Comparison of ENCODE assay signal across 1 cellular context in genomic region chr3:100075731-100076543, GRCh38.
A peak's percentile ranks its signal among the peaks of the same experiment; 100 is the strongest.
TF ChIP-seq lines count a peak whose summit lies in the region.

No MANE protein-coding gene starts in this region.

TF ChIP-seq in HepG2, 621 proteins besides CTCF, POLR2A, EP300 and RAD21 (continued from another document and continues in another):
- TF ChIP-seq FOSL2 (CRISPR knock-in tag; IDR thresholded peaks at IDR 0.05) (peak; percentile 38; the same call in 1 of the 2 replicates), NR2F1 (CRISPR knock-in tag; IDR thresholded peaks at IDR 0.05) (peak in 1 of 2 experiments; percentile 52; a peak in 2 of 4 replicates), ZEB1 (IDR thresholded peaks at IDR 0.05; ENCODE audit: insufficient replicate concordance, low read depth) (no peak), TFDP1 (CRISPR knock-in tag; IDR thresholded peaks at IDR 0.05; ENCODE audit: borderline replicate concordance) (0 out of 2 replicates have a peak, but pooled peaks have one; percentile 14), RBFOX2 (IDR thresholded peaks at IDR 0.05; ENCODE audit: low read depth, low read length) (peak; percentile 56), POLR2AphosphoS5 (IDR thresholded peaks at IDR 0.05; ENCODE audit: low read depth, low read length) (no peak), PITX1 (CRISPR knock-in tag; IDR thresholded peaks at IDR 0.05) (peak; percentile 85), U2AF2 (IDR thresholded peaks at IDR 0.05; ENCODE audit: low read depth, low read length) (no peak), TBX3 (IDR thresholded peaks at IDR 0.05; ENCODE audit: borderline replicate concordance) (peak; percentile 88), RBM22 (optimal IDR thresholded peaks at IDR 0.05; ENCODE audit: low read length) (no peak), ZMYM4 (CRISPR knock-in tag; IDR thresholded peaks at IDR 0.05) (peak; percentile 40; the same call in 1 of the 2 replicates), FOXA1 (IDR thresholded peaks at IDR 0.05) (no peak), FOXA1 (CRISPR knock-in tag; IDR thresholded peaks at IDR 0.05) (peak; percentile 54), SATB2 (CRISPR knock-in tag; IDR thresholded peaks at IDR 0.05) (0 out of 2 replicates have a peak, but pooled peaks have one; percentile 38), ZNF570 (CRISPR knock-in tag; IDR thresholded peaks at IDR 0.05; ENCODE audit: borderline replicate concordance) (no peak), SIX1 (CRISPR knock-in tag; IDR thresholded peaks at IDR 0.05; ENCODE audit: borderline replicate concordance) (peak; percentile 75; the same call in 1 of the 2 replicates), ATF4 (CRISPR knock-in tag; IDR thresholded peaks at IDR 0.05) (peak in 1 of 2 experiments; percentile 65; a peak in 1 of 4 replicates), ZNF672 (CRISPR knock-in tag; IDR thresholded peaks at IDR 0.05) (no peak), HOXD1 (CRISPR knock-in tag; IDR thresholded peaks at IDR 0.05) (peak; percentile 75), SMC3 (IDR thresholded peaks at IDR 0.05; ENCODE audit: low read length) (0 out of 2 replicates have a peak, but pooled peaks have one; percentile 2), MIXL1 (CRISPR knock-in tag; IDR thresholded peaks at IDR 0.05) (peak; percentile 95), ZFP91 (CRISPR knock-in tag; IDR thresholded peaks at IDR 0.05; ENCODE audit: borderline replicate concordance) (no peak), MEF2D (CRISPR knock-in tag; IDR thresholded peaks at IDR 0.05) (peak; percentile 85), BCL6 (CRISPR knock-in tag; IDR thresholded peaks at IDR 0.05) (peak; percentile 97), REST (IDR thresholded peaks at IDR 0.05; ENCODE audit: borderline replicate concordance in 1 of 2, low read depth in 1 of 2, low read length in 2 of 2) (peak in 1 of 2 experiments; percentile 40; a peak in 1 of 4 replicates), BRD4 (CRISPR knock-in tag; IDR thresholded peaks at IDR 0.05) (0 out of 2 replicates have a peak, but pooled peaks have one; percentile 15), SAP130 (CRISPR knock-in tag; IDR thresholded peaks at IDR 0.05; ENCODE audit: low read depth) (peak; percentile 51; the same call in 1 of the 2 replicates), ARID3A (IDR thresholded peaks at IDR 0.05; ENCODE audit: low read depth, low read length) (peak; percentile 95)
- TF ChIP-seq, protein P1, sequence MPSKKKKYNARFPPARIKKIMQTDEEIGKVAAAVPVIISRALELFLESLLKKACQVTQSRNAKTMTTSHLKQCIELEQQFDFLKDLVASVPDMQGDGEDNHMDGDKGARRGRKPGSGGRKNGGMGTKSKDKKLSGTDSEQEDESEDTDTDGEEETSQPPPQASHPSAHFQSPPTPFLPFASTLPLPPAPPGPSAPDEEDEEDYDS (CRISPR knock-in tag; IDR thresholded peaks at IDR 0.05): peak; percentile 8
- TF ChIP-seq, protein P2, sequence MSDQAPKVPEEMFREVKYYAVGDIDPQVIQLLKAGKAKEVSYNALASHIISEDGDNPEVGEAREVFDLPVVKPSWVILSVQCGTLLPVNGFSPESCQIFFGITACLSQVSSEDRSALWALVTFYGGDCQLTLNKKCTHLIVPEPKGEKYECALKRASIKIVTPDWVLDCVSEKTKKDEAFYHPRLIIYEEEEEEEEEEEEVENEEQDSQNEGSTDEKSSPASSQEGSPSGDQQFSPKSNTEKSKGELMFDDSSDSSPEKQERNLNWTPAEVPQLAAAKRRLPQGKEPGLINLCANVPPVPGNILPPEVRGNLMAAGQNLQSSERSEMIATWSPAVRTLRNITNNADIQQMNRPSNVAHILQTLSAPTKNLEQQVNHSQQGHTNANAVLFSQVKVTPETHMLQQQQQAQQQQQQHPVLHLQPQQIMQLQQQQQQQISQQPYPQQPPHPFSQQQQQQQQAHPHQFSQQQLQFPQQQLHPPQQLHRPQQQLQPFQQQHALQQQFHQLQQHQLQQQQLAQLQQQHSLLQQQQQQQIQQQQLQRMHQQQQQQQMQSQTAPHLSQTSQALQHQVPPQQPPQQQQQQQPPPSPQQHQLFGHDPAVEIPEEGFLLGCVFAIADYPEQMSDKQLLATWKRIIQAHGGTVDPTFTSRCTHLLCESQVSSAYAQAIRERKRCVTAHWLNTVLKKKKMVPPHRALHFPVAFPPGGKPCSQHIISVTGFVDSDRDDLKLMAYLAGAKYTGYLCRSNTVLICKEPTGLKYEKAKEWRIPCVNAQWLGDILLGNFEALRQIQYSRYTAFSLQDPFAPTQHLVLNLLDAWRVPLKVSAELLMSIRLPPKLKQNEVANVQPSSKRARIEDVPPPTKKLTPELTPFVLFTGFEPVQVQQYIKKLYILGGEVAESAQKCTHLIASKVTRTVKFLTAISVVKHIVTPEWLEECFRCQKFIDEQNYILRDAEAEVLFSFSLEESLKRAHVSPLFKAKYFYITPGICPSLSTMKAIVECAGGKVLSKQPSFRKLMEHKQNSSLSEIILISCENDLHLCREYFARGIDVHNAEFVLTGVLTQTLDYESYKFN (CRISPR knock-in tag; conservative IDR thresholded peaks at IDR 0.05): peak; percentile 97
- TF ChIP-seq, protein P3, sequence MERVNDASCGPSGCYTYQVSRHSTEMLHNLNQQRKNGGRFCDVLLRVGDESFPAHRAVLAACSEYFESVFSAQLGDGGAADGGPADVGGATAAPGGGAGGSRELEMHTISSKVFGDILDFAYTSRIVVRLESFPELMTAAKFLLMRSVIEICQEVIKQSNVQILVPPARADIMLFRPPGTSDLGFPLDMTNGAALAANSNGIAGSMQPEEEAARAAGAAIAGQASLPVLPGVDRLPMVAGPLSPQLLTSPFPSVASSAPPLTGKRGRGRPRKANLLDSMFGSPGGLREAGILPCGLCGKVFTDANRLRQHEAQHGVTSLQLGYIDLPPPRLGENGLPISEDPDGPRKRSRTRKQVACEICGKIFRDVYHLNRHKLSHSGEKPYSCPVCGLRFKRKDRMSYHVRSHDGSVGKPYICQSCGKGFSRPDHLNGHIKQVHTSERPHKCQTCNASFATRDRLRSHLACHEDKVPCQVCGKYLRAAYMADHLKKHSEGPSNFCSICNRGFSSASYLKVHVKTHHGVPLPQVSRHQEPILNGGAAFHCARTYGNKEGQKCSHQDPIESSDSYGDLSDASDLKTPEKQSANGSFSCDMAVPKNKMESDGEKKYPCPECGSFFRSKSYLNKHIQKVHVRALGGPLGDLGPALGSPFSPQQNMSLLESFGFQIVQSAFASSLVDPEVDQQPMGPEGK (CRISPR knock-in tag; IDR thresholded peaks at IDR 0.05): peak; percentile 36; the same call in 1 of the 2 replicates
- TF ChIP-seq, protein P4, sequence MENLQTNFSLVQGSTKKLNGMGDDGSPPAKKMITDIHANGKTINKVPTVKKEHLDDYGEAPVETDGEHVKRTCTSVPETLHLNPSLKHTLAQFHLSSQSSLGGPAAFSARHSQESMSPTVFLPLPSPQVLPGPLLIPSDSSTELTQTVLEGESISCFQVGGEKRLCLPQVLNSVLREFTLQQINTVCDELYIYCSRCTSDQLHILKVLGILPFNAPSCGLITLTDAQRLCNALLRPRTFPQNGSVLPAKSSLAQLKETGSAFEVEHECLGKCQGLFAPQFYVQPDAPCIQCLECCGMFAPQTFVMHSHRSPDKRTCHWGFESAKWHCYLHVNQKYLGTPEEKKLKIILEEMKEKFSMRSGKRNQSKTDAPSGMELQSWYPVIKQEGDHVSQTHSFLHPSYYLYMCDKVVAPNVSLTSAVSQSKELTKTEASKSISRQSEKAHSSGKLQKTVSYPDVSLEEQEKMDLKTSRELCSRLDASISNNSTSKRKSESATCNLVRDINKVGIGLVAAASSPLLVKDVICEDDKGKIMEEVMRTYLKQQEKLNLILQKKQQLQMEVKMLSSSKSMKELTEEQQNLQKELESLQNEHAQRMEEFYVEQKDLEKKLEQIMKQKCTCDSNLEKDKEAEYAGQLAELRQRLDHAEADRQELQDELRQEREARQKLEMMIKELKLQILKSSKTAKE (CRISPR knock-in tag; IDR thresholded peaks at IDR 0.05; ENCODE audit: borderline replicate concordance): peak; percentile 28; the same call in 1 of the 2 replicates
